ENCODE assay signal across 9 cellular contexts in the genomic region with DNA sequence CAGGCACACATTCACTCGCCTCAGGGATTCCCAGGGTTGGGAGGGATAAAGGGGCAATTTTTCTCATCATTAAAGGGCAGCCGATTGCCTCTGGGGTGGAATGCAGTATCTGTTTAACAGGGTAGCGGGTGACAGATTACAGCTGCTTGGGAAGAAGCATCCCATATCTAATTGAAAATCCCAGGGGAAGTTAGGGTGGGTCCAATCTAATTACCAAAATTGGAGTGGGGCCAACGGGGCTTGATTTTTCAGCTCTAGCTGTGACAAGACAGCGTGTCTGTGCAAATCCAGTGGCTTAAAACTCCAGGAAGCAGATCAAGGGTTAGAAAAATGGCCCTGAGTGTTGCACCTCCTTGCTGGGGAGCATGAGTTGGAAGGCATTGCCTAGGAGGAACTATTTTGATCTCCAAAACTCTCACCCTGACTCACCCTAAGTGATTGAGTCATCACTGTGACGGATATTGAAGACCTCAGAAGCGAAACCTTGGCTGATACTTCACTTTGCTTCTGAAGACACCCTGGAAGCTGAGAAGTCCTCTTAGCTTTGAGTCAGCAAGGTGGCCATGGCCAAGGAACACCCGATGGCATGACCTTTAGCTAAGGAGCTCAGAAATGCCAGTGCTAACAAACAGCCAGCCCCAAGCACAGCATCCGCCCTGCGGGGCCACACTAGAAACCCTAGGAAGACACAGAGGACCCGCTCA. TPM values are rescaled to one million over a fixed set of nuclear protein-coding genes. Genes with fewer than 3 reads are reported as not detected.
DNase-seq lines count a peak whose midpoint lies in the region; FAIRE-seq and TF ChIP-seq lines count a peak whose summit lies in the region.
"Had no signal": no experiment of that assay in that cellular context is flagged by ENCODE, and none has a peak within 500 bp of the region (broad histone marks: within the 10 kb centered on the region; RNA-seq: fewer than 3 reads in every experiment).

No MANE protein-coding gene starts in this region.

- BruUV-seq in MCF 10A (replicated peaks; lab: Mats Ljungman, UMichigan), result no TSS peak

- POLR2A ChIA-PET in MCF 10A (lab: Yijun Ruan, JAX), result interaction anchor here (0.7 to 7.2 kb wide), 13 partner anchors 12 to 163 kb away, joined by 3 to 78 read pairs (median 6); partner anchors contain the start of gene GRHL3

- no peak for FAIRE-seq in frontal cortex (lab: Jason Lieb, UNC)

- H3K4me3 Mint-ChIP-seq in MCF 10A (ENCODE audit: unreplicated experiment), result peak overlapping the region; percentile 28
- no peak overlapping the region for H3K4me3 Mint-ChIP-seq in activated naive CD8-positive, alpha-beta T cell treated with anti-CD3 and anti-CD28 coated beads for 36 hours

- H3K36me3 Mint-ChIP-seq in MCF 10A (ENCODE audit: insufficient read depth, unreplicated experiment), result peaks cover 14% of the 10 kb centered on the region
- H3K36me3 Mint-ChIP-seq in activated naive CD8-positive, alpha-beta T cell treated with anti-CD3 and anti-CD28 coated beads for 36 hours, result peaks cover 3% of the 10 kb centered on the region

- DNase-seq in MCF 10A (ENCODE audit: unreplicated experiment) (peak; percentile 98), breast epithelium (ENCODE audit: low spot score in 2 of 2) (no peak), NB4 (ENCODE audit: low read depth) (peak; percentile 87), medulla oblongata (ENCODE audit: extremely low spot score) (peak; percentile 50), frontal cortex (ENCODE audit: low spot score in 2 of 2) (no peak), DMS79 treated with DMSO at 0.1 percent for 48 hours (lab: John Stamatoyannopoulos, UW) (no peak), HK-2 (ENCODE audit: unreplicated experiment) (no peak)
- DNase-seq in activated naive CD8-positive, alpha-beta T cell treated with anti-CD3 and anti-CD28 coated beads for 36 hours, result peak; percentile 46

- no peak for TF ChIP-seq CTCF in MCF 10A (IDR thresholded peaks at IDR 0.05; ENCODE audit: unreplicated experiment)
- no peak for TF ChIP-seq CTCF in breast epithelium (IDR thresholded peaks at IDR 0.05)
- TF ChIP-seq CTCF in NB4 (IDR thresholded peaks at IDR 0.05; ENCODE audit: low read depth, low read length), result no peak

- intact Hi-C loops in MCF 10A (cut with micrococcal nuclease), result no loop called here
- intact Hi-C loops in breast epithelium (cut with DNase I; ENCODE audit: low total_unique reads), result no loop called here

- no peak for TF ChIP-seq POLR2A in breast epithelium (IDR thresholded peaks at IDR 0.05)
- TF ChIP-seq POLR2A in NB4 (IDR thresholded peaks at IDR 0.05; ENCODE audit: extremely low read depth, insufficient read length), result no peak

- H3K4me1 ChIP-seq in breast epithelium, result no peaks in the 10 kb centered on the region
- H3K4me1 ChIP-seq: parathyroid adenoma had no signal

- no peaks in the 10 kb centered on the region for H3K36me3 ChIP-seq in breast epithelium

- H3K27ac Mint-ChIP-seq in MCF 10A (ENCODE audit: low read depth, unreplicated experiment), result peak overlapping the region; percentile 89
- peak overlapping the region; percentile 67 for H3K27ac Mint-ChIP-seq in activated naive CD8-positive, alpha-beta T cell treated with anti-CD3 and anti-CD28 coated beads for 36 hours

- no peaks in the 10 kb centered on the region for H3K27me3 ChIP-seq in breast epithelium

- H3K27me3 Mint-ChIP-seq in MCF 10A (ENCODE audit: insufficient read depth, unreplicated experiment), result no peaks in the 10 kb centered on the region
- no peaks in the 10 kb centered on the region for H3K27me3 Mint-ChIP-seq in activated naive CD8-positive, alpha-beta T cell treated with anti-CD3 and anti-CD28 coated beads for 36 hours

- CTCF ChIA-PET in MCF 10A (lab: Yijun Ruan, JAX), result interaction anchor here (0.6 to 3.8 kb wide), 8 partner anchors 10 to 163 kb away, joined by 3 to 13 read pairs (median 6); no protein-coding TSS in a partner anchor

- H3K27ac ChIP-seq in breast epithelium, result no peak overlapping the region
- H3K27ac ChIP-seq: parathyroid adenoma had no signal

- peaks cover 33% of the 10 kb centered on the region for H3K4me1 Mint-ChIP-seq in MCF 10A (ENCODE audit: insufficient read depth, unreplicated experiment)
- H3K4me1 Mint-ChIP-seq in activated naive CD8-positive, alpha-beta T cell treated with anti-CD3 and anti-CD28 coated beads for 36 hours, result peaks cover 18% of the 10 kb centered on the region

- no peaks in the 10 kb centered on the region for H3K9me3 Mint-ChIP-seq in MCF 10A (ENCODE audit: unreplicated experiment)
- no peaks in the 10 kb centered on the region for H3K9me3 Mint-ChIP-seq in activated naive CD8-positive, alpha-beta T cell treated with anti-CD3 and anti-CD28 coated beads for 36 hours

- H3K9me3 ChIP-seq in breast epithelium, result no peaks in the 10 kb centered on the region

- H3K4me3 ChIP-seq in breast epithelium, result no peak overlapping the region
- H3K4me3 ChIP-seq in NB4 (ENCODE audit: low read depth, low read length), result no peak overlapping the region

RNA-seq across cellular contexts. Expression of gene GRHL3, which starts 46.0 kb away (rescaled TPM):
- total RNA-seq in MCF 10A (2022), result 4.7 and 8.9 TPM in 2 replicates
- 1 to 10 TPM in 1 of 3 donors, under 1 TPM in 1, not detected in 1; 0.98 to 4.0 TPM for total RNA-seq in breast epithelium
- not detected for total RNA-seq in activated naive CD8-positive, alpha-beta T cell treated with anti-CD3 and anti-CD28 coated beads for 36 hours
- total RNA-seq in frontal cortex, result not detected

RNA-seq across cellular contexts. Expression of gene STPG1, which starts 48.5 kb away (rescaled TPM):
- total RNA-seq in MCF 10A (2022) (18.6 and 19.7 TPM in 2 replicates), breast epithelium (1 to 10 TPM; 3.6 to 6.9 (median 4.6) TPM), frontal cortex (2.9 TPM)
- total RNA-seq in activated naive CD8-positive, alpha-beta T cell treated with anti-CD3 and anti-CD28 coated beads for 36 hours, result 1 to 10 TPM; 5.9 to 8.0 TPM

RNA-seq across cellular contexts. Expression of gene NIPAL3, which starts 50.5 kb away (rescaled TPM):
- 47.7 and 55.8 TPM in 2 replicates for total RNA-seq in MCF 10A (2022)
- 10 to 100 TPM; 13.4 to 67.6 (median 28.5) TPM for total RNA-seq in breast epithelium
- total RNA-seq in activated naive CD8-positive, alpha-beta T cell treated with anti-CD3 and anti-CD28 coated beads for 36 hours, result 10 to 100 TPM; 34.7 to 37.2 TPM
- total RNA-seq in frontal cortex, result 13.5 TPM

Comparison
In these comparisons a context has a peak if more than half of its experiments do, and no peak if none do; other contexts are left out.
1. DNase-seq: peak in MCF 10A (single experiment), NB4 (single experiment), activated naive CD8-positive, alpha-beta T cell treated with anti-CD3 and anti-CD28 coated beads for 36 hours (single experiment) and medulla oblongata (single experiment); none in breast epithelium (0 of 2), frontal cortex (0 of 2), DMS79 treated with DMSO at 0.1 percent for 48 hours (single experiment) and HK-2 (single experiment).